ENCODE assay signal across 9 cellular contexts in the genomic region with DNA sequence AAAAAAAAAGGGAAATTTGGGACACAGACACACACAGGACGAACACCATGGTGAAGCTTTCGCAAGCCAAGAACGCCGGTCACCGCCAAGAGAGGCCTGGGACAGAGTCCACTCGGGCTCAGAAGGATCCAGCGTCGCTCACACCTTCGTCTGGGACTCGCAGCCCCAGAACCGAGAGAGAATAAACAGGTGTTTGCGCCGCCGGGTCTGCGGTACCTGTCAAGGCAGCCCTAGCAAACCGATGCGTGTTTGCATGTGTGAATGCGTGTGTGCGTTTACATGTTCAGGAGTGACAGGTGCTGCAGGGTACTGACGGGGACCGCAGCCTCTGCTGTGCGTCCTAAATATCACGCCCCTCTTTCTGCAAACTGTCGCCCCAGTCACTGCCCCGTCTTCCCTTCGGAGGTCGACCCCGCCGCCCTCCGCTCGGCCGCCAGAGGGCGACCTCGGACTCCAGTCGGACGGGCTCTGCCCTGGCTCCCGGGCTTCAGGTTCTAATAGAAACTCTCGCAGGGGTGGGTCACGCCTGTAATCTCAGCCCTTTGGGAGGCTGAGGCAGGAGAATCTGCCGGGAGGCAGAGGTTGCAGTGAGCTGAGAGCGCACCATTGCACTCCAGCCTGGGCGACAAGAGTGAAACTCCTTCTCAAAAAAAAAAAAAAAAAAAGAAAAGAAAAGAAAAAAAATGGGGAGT. TPM values are rescaled to one million over a fixed set of nuclear protein-coding genes. Genes with fewer than 3 reads are reported as not detected.
DNase-seq lines count a peak whose midpoint lies in the region; ATAC-seq, FAIRE-seq and TF ChIP-seq lines count a peak whose summit lies in the region.
"Had no signal": no experiment of that assay in that cellular context is flagged by ENCODE, and none has a peak within 500 bp of the region (broad histone marks: within the 10 kb centered on the region; RNA-seq: fewer than 3 reads in every experiment).

No MANE protein-coding gene starts in this region.

- intact Hi-C loops in pancreas (cut with DNase I), result no loop called here

- in situ Hi-C loops in KBM-7 (cut with MboI; ENCODE audit: low pct_unique_long_range_greater_than_20kb, low sequenced_read_pairs), result no loop called here

- no peak for FAIRE-seq in pancreas (lab: Jason Lieb, UNC)
- FAIRE-seq: A204.1 had no signal

- WGBS in pancreas, 2 donors, result 3 to 4% methylated on average over 42 of the region's 42 CpGs
- WGBS in thymus, result 19% methylated on average over 42 of the region's 42 CpGs

- peak; percentile 94 for DNase-seq in DMS 273 (lab: John Stamatoyannopoulos, UW; ENCODE audit: unreplicated experiment)
- DNase-seq in DMS 273 treated with DMSO at 0.1 percent for 48 hours (lab: John Stamatoyannopoulos, UW), result no peak
- peak; percentile 83 for DNase-seq in KBM-7
- DNase-seq in SHP77 treated with DMSO at 0.1 percent for 48 hours (lab: John Stamatoyannopoulos, UW), result peak; percentile 35
- peak; percentile 82 for DNase-seq in activated gamma-delta T cell treated with anti-CD3 and anti-CD28 coated beads, Interleukin-2, amount 50 U/mL, for 16 hours (ENCODE audit: low read depth)
- DNase-seq in globus pallidus (ENCODE audit: low spot score), result peak; percentile 68
- DNase-seq in pancreas, result peak; percentile 61 to 95 (median 82)

- no peaks in the 10 kb centered on the region for H3K9me3 ChIP-seq in pancreas
- no peaks in the 10 kb centered on the region for H3K9me3 ChIP-seq in thymus (ENCODE audit: control insufficient read depth)

- H3K4me3 ChIP-seq in pancreas (peak overlapping the region in 2 of 4 donors; percentile 28 to 46), thymus (ENCODE audit: low read length) (peak overlapping the region; percentile 31)

- TF ChIP-seq CTCF in pancreas (IDR thresholded peaks at IDR 0.05), result peak; percentile 86 to 93 (median 88)

- no peak overlapping the region for H3K27ac ChIP-seq in pancreas
- no peak overlapping the region for H3K27ac ChIP-seq in thymus (ENCODE audit: low read depth)

- H3K36me3 ChIP-seq in pancreas (peaks cover 0 to 5% (median 0%) of the 10 kb centered on the region in 3 donors), thymus (ENCODE audit: control insufficient read depth, insufficient read depth) (peaks cover 11% of the 10 kb centered on the region)

- H3K27me3 ChIP-seq in pancreas (no peaks in the 10 kb centered on the region), thymus (ENCODE audit: control insufficient read depth, insufficient read depth) (no peaks in the 10 kb centered on the region)

- peak; percentile 94 to 98 (median 96) for ATAC-seq in pancreas

- peaks cover 0 to 4% (median 0%) of the 10 kb centered on the region in 3 donors for H3K4me1 ChIP-seq in pancreas
- peaks cover 7% of the 10 kb centered on the region for H3K4me1 ChIP-seq in thymus (ENCODE audit: control insufficient read depth, insufficient read depth, low read length)

RNA-seq across cellular contexts. Expression of a gene that starts 11.8 kb away (rescaled TPM):
- total RNA-seq in pancreas, result 10 to 100 TPM; 20.7 to 33.0 (median 26.0) TPM
- polyA plus RNA-seq in pancreas (10 to 100 TPM; 68.0 to 69.4 TPM), thymus (80.9 TPM)

RNA-seq across cellular contexts. Expression of a gene that starts 24.0 kb away (rescaled TPM):
- total RNA-seq in pancreas, result 1 to 10 TPM; 2.0 to 6.5 (median 4.5) TPM
- 10 to 100 TPM in 1 of 2 donors, 1 to 10 TPM in 1; 5.2 to 10.1 TPM for polyA plus RNA-seq in pancreas
- polyA plus RNA-seq in thymus, result 4.5 TPM

RNA-seq across cellular contexts. Expression of a gene that starts 24.0 kb away (rescaled TPM):
- 10 to 100 TPM; 23.0 to 52.2 (median 30.7) TPM for total RNA-seq in pancreas
- 10 to 100 TPM; 40.8 to 49.3 TPM for polyA plus RNA-seq in pancreas
- 21.9 TPM for polyA plus RNA-seq in thymus

RNA-seq across cellular contexts. Expression of a gene that starts 43.9 kb away (rescaled TPM):
- total RNA-seq in pancreas, result 10 to 100 TPM; 21.1 to 30.8 (median 24.4) TPM
- polyA plus RNA-seq in pancreas (10 to 100 TPM; 62.4 to 71.0 TPM), thymus (90.4 TPM)
